In genomic region chr5:129204525-129204924, GRCh38 we compare ENCODE assay signal across 29 cellular contexts.
DNase-seq lines count a peak whose midpoint lies in the region; ATAC-seq, FAIRE-seq and TF ChIP-seq lines count a peak whose summit lies in the region.
"Had no signal": no experiment of that assay in that cellular context is flagged by ENCODE, and none has a peak within 500 bp of the region (broad histone marks: within the 10 kb centered on the region; RNA-seq: fewer than 3 reads in every experiment).

No MANE protein-coding gene starts in this region.

- H3K27ac ChIP-seq in RWPE2 (ENCODE audit: poor library complexity, severe bottlenecking), result no peak overlapping the region
- no peak overlapping the region for H3K27ac ChIP-seq in neural progenitor cell
- no peak overlapping the region for H3K27ac ChIP-seq in upper lobe of left lung
- H3K27ac ChIP-seq: SK-N-MC had no signal

- H3K27ac Mint-ChIP-seq in neural progenitor cell, result no peak overlapping the region
- H3K27ac Mint-ChIP-seq: CD4-positive, alpha-beta memory T cell had no signal

- H3K9me3 ChIP-seq in RWPE2 (ENCODE audit: severe bottlenecking) (no peaks in the 10 kb centered on the region), neural progenitor cell (ENCODE audit: low read depth) (no peaks in the 10 kb centered on the region), upper lobe of left lung (no peaks in the 10 kb centered on the region)

- H3K27me3 ChIP-seq in RWPE2 (ENCODE audit: insufficient read depth, poor library complexity, severe bottlenecking) (peaks cover 3% of the 10 kb centered on the region), neural progenitor cell (no peaks in the 10 kb centered on the region), upper lobe of left lung (no peaks in the 10 kb centered on the region)

- H3K4me1 Mint-ChIP-seq in neural progenitor cell, result no peaks in the 10 kb centered on the region
- H3K4me1 Mint-ChIP-seq: CD4-positive, alpha-beta memory T cell had no signal

- no peaks in the 10 kb centered on the region for H3K9me3 Mint-ChIP-seq in neural progenitor cell

- no peak overlapping the region for H3K4me2 ChIP-seq in neural progenitor cell

- ATAC-seq in RWPE2 (ENCODE audit: low read depth) (peak; percentile 51; the same call in 2 of the 3 replicates), upper lobe of left lung (ENCODE audit: low FRiP score in 2 of 2) (no peak)
- ATAC-seq: HCT116, K562, Panc1 had no signal

- TF ChIP-seq CTCF in RWPE2 (IDR thresholded peaks at IDR 0.05; ENCODE audit: poor library complexity, severe bottlenecking), result no peak
- no peak for TF ChIP-seq CTCF in epithelial cell of esophagus (IDR thresholded peaks at IDR 0.05; ENCODE audit: insufficient read depth, low read depth, low read length, missing control alignments)
- TF ChIP-seq CTCF in neural progenitor cell (IDR thresholded peaks at IDR 0.05), result no peak
- TF ChIP-seq CTCF in upper lobe of left lung (IDR thresholded peaks at IDR 0.05), result no peak

- no peaks in the 10 kb centered on the region for H3K36me3 Mint-ChIP-seq in neural progenitor cell
- H3K36me3 Mint-ChIP-seq: CD4-positive, alpha-beta memory T cell had no signal

- H3K79me2 ChIP-seq in neural progenitor cell (ENCODE audit: low read depth), result no peaks in the 10 kb centered on the region

- no peak overlapping the region for H3K4me3 Mint-ChIP-seq in neural progenitor cell
- H3K4me3 Mint-ChIP-seq: CD4-positive, alpha-beta memory T cell had no signal

- H3K4me1 ChIP-seq in RWPE2 (ENCODE audit: insufficient read depth, poor library complexity, severe bottlenecking), result no peaks in the 10 kb centered on the region
- H3K4me1 ChIP-seq in neural progenitor cell, result no peaks in the 10 kb centered on the region
- H3K4me1 ChIP-seq in upper lobe of left lung, result no peaks in the 10 kb centered on the region

- 89 to 91% methylated on average over 1 of the region's 1 CpG for WGBS in upper lobe of left lung, 2 donors

- H3K4me3 ChIP-seq in RWPE2 (ENCODE audit: severe bottlenecking) (no peak overlapping the region), epithelial cell of esophagus (ENCODE audit: low read length) (no peak overlapping the region), neural progenitor cell (no peak overlapping the region), upper lobe of left lung (no peak overlapping the region)
- H3K4me3 ChIP-seq: K562, SK-N-MC had no signal

- FAIRE-seq in RCC 7860 (lab: Jason Lieb, UNC), result no peak
- FAIRE-seq: G401.6, H1, HTR-8/SVneo, K562 had no signal

- H3F3A ChIP-seq in neural progenitor cell (ENCODE audit: low read depth), result no peaks in the 10 kb centered on the region

- H3K27me3 Mint-ChIP-seq in neural progenitor cell (ENCODE audit: insufficient read depth, low read depth), result no peaks in the 10 kb centered on the region
- H3K27me3 Mint-ChIP-seq: CD4-positive, alpha-beta memory T cell had no signal

- H2AFZ ChIP-seq in neural progenitor cell (replicated peaks), result no peak overlapping the region

- DNase-seq in HS-5 (ENCODE audit: low read depth) (peak; percentile 65), RWPE2 (ENCODE audit: low spot score) (no peak), epithelial cell of esophagus (ENCODE audit: low read depth) (peak; percentile 27), kidney tubule cell (ENCODE audit: low spot score) (peak; percentile 6), neural progenitor cell (ENCODE audit: low spot score) (no peak), RCC 7860 (ENCODE audit: low spot score) (no peak), upper lobe of left lung (no peak), MV-4-11 (lab: John Stamatoyannopoulos, UW) (no peak)
- DNase-seq: C1 segment of cervical spinal cord; CD4-positive, alpha-beta memory T cell; COR-L47; DMS53; MM.1S; NCI-H1092; NCI-H1436; NCI-H187; NCI-H2081 treated with DMSO at 0.1 percent for 48 hours; NCI-H2171; NCI-H226; NCI-H510A; NCI-H69; SIG-M5 had no signal

- no peak for TF ChIP-seq EP300 in upper lobe of left lung (IDR thresholded peaks at IDR 0.05)

- no peaks in the 10 kb centered on the region for H3K36me3 ChIP-seq in RWPE2 (ENCODE audit: low read depth)
- H3K36me3 ChIP-seq in neural progenitor cell, result no peaks in the 10 kb centered on the region
- no peaks in the 10 kb centered on the region for H3K36me3 ChIP-seq in upper lobe of left lung

- no peak for TF ChIP-seq POLR2A in upper lobe of left lung (IDR thresholded peaks at IDR 0.05)

- no peaks in the 10 kb centered on the region for H4K20me1 ChIP-seq in neural progenitor cell (ENCODE audit: low read depth)

- no peak overlapping the region for H3K9ac ChIP-seq in neural progenitor cell

Comparison
In these comparisons a context has a peak if more than half of its experiments do, and no peak if none do; other contexts are left out.
1. DNase-seq: peak in HS-5 (single experiment), epithelial cell of esophagus (single experiment) and kidney tubule cell (single experiment); none in RWPE2 (single experiment), neural progenitor cell (single experiment), RCC 7860 (single experiment), upper lobe of left lung (0 of 2) and MV-4-11 (single experiment).